In genomic region chrX:11531226-11531625, GRCh38 we compare ENCODE assay signal across 12 cellular contexts.
DNase-seq lines count a peak whose midpoint lies in the region; ATAC-seq, FAIRE-seq and TF ChIP-seq lines count a peak whose summit lies in the region.
"Had no signal": no experiment of that assay in that cellular context is flagged by ENCODE, and none has a peak within 500 bp of the region (broad histone marks: within the 10 kb centered on the region; RNA-seq: fewer than 3 reads in every experiment).

No MANE protein-coding gene starts in this region.

- no peaks in the 10 kb centered on the region for H3K79me2 ChIP-seq in PC-3 (ENCODE audit: low read length)

- H3K4me3 ChIP-seq in PC-3 (ENCODE audit: low read length) = no peak overlapping the region
- H3K4me3 ChIP-seq in fibroblast of mammary gland (ENCODE audit: control insufficient read depth, low read depth, low read length) = no peak overlapping the region
- H3K4me3 ChIP-seq in thoracic aorta = no peak overlapping the region
- no peak overlapping the region for H3K4me3 ChIP-seq in small intestine (ENCODE audit: low read depth in 1 of 2, low read length in 2 of 2)
- H3K4me3 ChIP-seq: BLaER1 had no signal

- intact Hi-C loops in PC-3 (cut with micrococcal nuclease) (loop anchor here (1.0 to 10.0 kb wide), 5 partner anchors 71 to 387 kb away; partner anchors contain the start of gene MSL3), left colon (cut with DNase I, micrococcal nuclease) (loop anchor here in 1 of 2 donors (5.0 to 10.0 kb wide), 3 partner anchors 194 to 389 kb away; no protein-coding TSS in a partner anchor)

- H3K9me3 ChIP-seq in PC-3 (ENCODE audit: low read length) (no peaks in the 10 kb centered on the region), thoracic aorta (no peaks in the 10 kb centered on the region), small intestine (ENCODE audit: control insufficient read depth, low read depth) (no peaks in the 10 kb centered on the region)
- H3K9me3 ChIP-seq: BLaER1 had no signal

- no peaks in the 10 kb centered on the region for H3F3A ChIP-seq in PC-3 (ENCODE audit: low read length, unreplicated experiment)

- H3K27ac ChIP-seq in PC-3 (ENCODE audit: low read length) (no peak overlapping the region), thoracic aorta (no peak overlapping the region), small intestine (ENCODE audit: low read depth in 1 of 2, low read length in 1 of 2) (no peak overlapping the region)
- H3K27ac ChIP-seq: BLaER1 had no signal

- DNase-seq in NCI-H82 (lab: John Stamatoyannopoulos, UW) = peak; percentile 10
- no peak for DNase-seq in NCI-H82 treated with DMSO at 0.1 percent for 48 hours (lab: John Stamatoyannopoulos, UW; ENCODE audit: unreplicated experiment)
- peak; percentile 53 for DNase-seq in PC-3
- peak; percentile 41 for DNase-seq in fibroblast of mammary gland (ENCODE audit: low read depth)
- DNase-seq in thoracic aorta (ENCODE audit: low spot score) = no peak
- DNase-seq in small intestine = no peak
- no peak for DNase-seq in NCI-H1930 (lab: John Stamatoyannopoulos, UW)
- no peak for DNase-seq in left colon
- DNase-seq: activated CD4-positive, CD25-positive, alpha-beta regulatory T cell; naive B cell had no signal

- no peak overlapping the region for H2AFZ ChIP-seq in PC-3 (ENCODE audit: low read length)

- no peaks in the 10 kb centered on the region for H3K9me2 ChIP-seq in PC-3 (replicated peaks; ENCODE audit: low read length)

- no peak for FAIRE-seq in small intestine (lab: Jason Lieb, UNC)
- FAIRE-seq: frontal cortex had no signal

- peak; percentile 59 for TF ChIP-seq CTCF in PC-3 (conservative IDR thresholded peaks at IDR 0.05; ENCODE audit: low read depth, low read length)
- peak; percentile 44 for TF ChIP-seq CTCF in fibroblast of mammary gland (conservative IDR thresholded peaks at IDR 0.05; ENCODE audit: control insufficient read depth, insufficient read depth, low read depth, low read length)
- TF ChIP-seq CTCF in thoracic aorta (IDR thresholded peaks at IDR 0.05) = peak; percentile 37

- no peaks in the 10 kb centered on the region for H3K27me3 ChIP-seq in PC-3 (ENCODE audit: low read length)
- H3K27me3 ChIP-seq in thoracic aorta (replicated peaks; ENCODE audit: insufficient read depth) = no peaks in the 10 kb centered on the region
- no peaks in the 10 kb centered on the region for H3K27me3 ChIP-seq in small intestine (ENCODE audit: control insufficient read depth in 2 of 2, insufficient read depth in 2 of 2, low read length in 2 of 2)

- CTCF ChIA-PET in PC-3 (lab: Charles Lee) = no interaction called here

- H4K20me1 ChIP-seq in PC-3 (ENCODE audit: low read length) = no peaks in the 10 kb centered on the region

- no TSS peak for BruUV-seq in PC-3 (replicated peaks; lab: Mats Ljungman, UMichigan)

- peaks cover 12% of the 10 kb centered on the region for H3K4me1 ChIP-seq in PC-3 (ENCODE audit: insufficient read depth, low read length)
- peaks cover 0 to 5% of the 10 kb centered on the region in 2 donors for H3K4me1 ChIP-seq in thoracic aorta (ENCODE audit: control insufficient read depth in 1 of 2, low read depth in 2 of 2)
- no peaks in the 10 kb centered on the region for H3K4me1 ChIP-seq in small intestine (ENCODE audit: control insufficient read depth in 2 of 2, insufficient read depth in 1 of 2, low read depth in 1 of 2, low read length in 1 of 2)
- H3K4me1 ChIP-seq: BLaER1 had no signal

- no peak overlapping the region for H3K4me2 ChIP-seq in PC-3 (ENCODE audit: low read length)
- H3K4me2 ChIP-seq: BLaER1 had no signal

- ATAC-seq in PC-3 = no peak
- ATAC-seq in thoracic aorta (ENCODE audit: insufficient number of reproducible peaks, low FRiP score, low read depth) = no peak
- no peak for ATAC-seq in left colon

- WGBS in small intestine, 3 donors = 38 to 55% (median 41%) methylated on average over 1 of the region's 1 CpG

- POLR2A ChIA-PET in PC-3 (lab: Charles Lee; ENCODE audit: unreplicated experiment) = no interaction called here

- H3K36me3 ChIP-seq in PC-3 (ENCODE audit: low read depth, low read length) (no peaks in the 10 kb centered on the region; the same call in 1 of the 2 replicates), thoracic aorta (no peaks in the 10 kb centered on the region), small intestine (ENCODE audit: control insufficient read depth in 2 of 2, insufficient read depth in 2 of 2, low read length in 2 of 2) (no peaks in the 10 kb centered on the region)
- H3K36me3 ChIP-seq: BLaER1 had no signal

- no peak overlapping the region for H3K9ac ChIP-seq in PC-3 (ENCODE audit: low read length)
- H3K9ac ChIP-seq: BLaER1 had no signal

Comparison
In these comparisons a context has a peak if more than half of its experiments do, and no peak if none do; other contexts are left out.
1. DNase-seq: peak in NCI-H82 (single experiment), PC-3 (single experiment) and fibroblast of mammary gland (single experiment); none in NCI-H82 treated with DMSO at 0.1 percent for 48 hours (single experiment), thoracic aorta (single experiment), small intestine (single experiment), NCI-H1930 (0 of 2) and left colon (0 of 2).
2. Peak in every context shown above with its lines, with median percentiles within 50 percentile points of each other: CTCF ChIP-seq.